In genomic region chr2:218727502-218728165, GRCh38 we compare ENCODE assay signal across 8 cellular contexts. TPM values are rescaled to one million over a fixed set of nuclear protein-coding genes. Genes with fewer than 3 reads are reported as not detected.
DNase-seq lines count a peak whose midpoint lies in the region; ATAC-seq, FAIRE-seq and TF ChIP-seq lines count a peak whose summit lies in the region.

No MANE protein-coding gene starts in this region.

- TF ChIP-seq CTCF in Peyer's patch (IDR thresholded peaks at IDR 0.05), result peak in 5 of 6 experiments; percentile 22 to 71 (median 66)
- peak; percentile 48 for TF ChIP-seq CTCF in fibroblast of villous mesenchyme (IDR thresholded peaks at IDR 0.05; ENCODE audit: insufficient read depth, low read depth, low read length)

- H3K4me3 ChIP-seq in Peyer's patch (no peak overlapping the region), fibroblast of villous mesenchyme (ENCODE audit: low read depth, low read length) (no peak overlapping the region)

- H3K27me3 ChIP-seq in Peyer's patch, result no peaks in the 10 kb centered on the region

- DNase-seq in AML-193 (lab: John Stamatoyannopoulos, UW), result peak; percentile 59 to 69
- DNase-seq in GM12892 (ENCODE audit: insufficient read length), result no peak
- DNase-seq in Peyer's patch, result no peak
- DNase-seq in fibroblast of villous mesenchyme (ENCODE audit: low read depth), result peak; percentile 41
- DNase-seq in ecto neural progenitor cell (ENCODE audit: low spot score), result no peak
- no peak for DNase-seq in ureter (ENCODE audit: low spot score)
- no peak for DNase-seq in NCI-H2107 (lab: John Stamatoyannopoulos, UW)

- H3K4me1 ChIP-seq in Peyer's patch, result peaks cover 0 to 12% (median 6%) of the 10 kb centered on the region in 4 donors

- no peak overlapping the region for H3K27ac ChIP-seq in Peyer's patch

- no peak for TF ChIP-seq POLR2A in GM12892 (IDR thresholded peaks at IDR 0.05; ENCODE audit: low read depth, low read length)
- TF ChIP-seq POLR2A in Peyer's patch (IDR thresholded peaks at IDR 0.05), result no peak

- H3K36me3 ChIP-seq in Peyer's patch, result no peaks in the 10 kb centered on the region

- H3K9me3 ChIP-seq in Peyer's patch, result peaks cover 0 to 14% (median 1%) of the 10 kb centered on the region in 4 donors

- peak; percentile 54 for FAIRE-seq in GM12892 (lab: Jason Lieb, UNC)

- no peak for ATAC-seq in GM18870 (IDR thresholded peaks at IDR 0.05; ENCODE audit: unreplicated experiment)

RNA-seq across cellular contexts. Expression of gene TTLL4, which starts 17.0 kb away (rescaled TPM):
- polyA plus RNA-seq in GM12892 (2012; ENCODE audit: missing spikeins), result 25.5 TPM
- total RNA-seq in Peyer's patch (10 to 100 TPM; 14.9 to 48.4 (median 45.1) TPM), fibroblast of villous mesenchyme (12.6 and 19.9 TPM in 2 replicates), ureter (39.1 TPM)

RNA-seq across cellular contexts. Expression of gene CYP27A1, which starts 54.3 kb away (rescaled TPM):
- 0.55 TPM for polyA plus RNA-seq in GM12892 (2012; ENCODE audit: missing spikeins)
- total RNA-seq in Peyer's patch (100 to 1,000 TPM in 3 of 4 donors, 10 to 100 TPM in 1; 68.5 to 277 (median 168) TPM), fibroblast of villous mesenchyme (4.7 and 16.1 TPM in 2 replicates), ureter (16.4 TPM)

RNA-seq across cellular contexts. Expression of gene STK36, which starts 55.7 kb away (rescaled TPM):
- 13.1 TPM for polyA plus RNA-seq in GM12892 (2012; ENCODE audit: missing spikeins)
- total RNA-seq in Peyer's patch, result 10 to 100 TPM; 25.6 to 82.7 (median 63.6) TPM
- total RNA-seq in fibroblast of villous mesenchyme, result 23.7 and 23.8 TPM in 2 replicates
- 55.4 TPM for total RNA-seq in ureter

RNA-seq across cellular contexts. Expression of gene RNF25, which starts 55.8 kb away (rescaled TPM):
- 14.8 TPM for polyA plus RNA-seq in GM12892 (2012; ENCODE audit: missing spikeins)
- total RNA-seq in Peyer's patch, result 10 to 100 TPM in 3 of 4 donors, 1 to 10 TPM in 1; 9.5 to 23.7 (median 18.6) TPM
- 37.4 and 38.4 TPM in 2 replicates for total RNA-seq in fibroblast of villous mesenchyme
- 33.7 TPM for total RNA-seq in ureter

Comparison
In these comparisons a context has a peak if more than half of its experiments do, and no peak if none do; other contexts are left out.
1. DNase-seq: peak in AML-193 (2 of 2) and fibroblast of villous mesenchyme (single experiment); none in GM12892 (single experiment), Peyer's patch (0 of 3), ecto neural progenitor cell (single experiment), ureter (single experiment) and NCI-H2107 (single experiment).